8 cellular contexts compared by ENCODE assay signal in the genomic region with DNA sequence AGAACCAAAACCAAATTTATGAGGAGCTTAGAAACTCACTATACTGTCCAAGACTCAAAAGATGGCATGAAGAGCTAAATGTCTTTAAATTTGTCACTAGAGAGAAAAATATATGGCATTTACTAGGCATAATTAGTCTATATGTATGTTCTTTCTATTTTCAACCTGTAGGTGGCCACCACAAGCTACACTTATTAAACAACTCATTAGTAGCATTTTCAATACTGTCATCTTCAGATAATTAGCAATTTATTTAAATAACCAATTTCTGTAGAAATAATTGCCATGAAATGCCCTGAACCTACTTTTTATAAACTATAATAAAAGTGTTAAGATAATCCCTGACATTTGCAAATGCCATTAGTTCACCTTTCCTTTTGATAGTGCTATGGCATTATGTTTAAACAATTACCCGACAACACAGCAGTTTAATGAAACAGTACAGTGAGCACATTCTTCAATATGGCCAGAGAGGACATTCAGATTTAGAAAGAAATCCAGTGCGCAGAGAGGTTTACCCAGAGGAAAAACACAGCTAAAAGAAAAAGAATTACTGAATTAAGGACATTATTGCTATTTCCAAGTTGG.
DNase-seq lines count a peak whose midpoint lies in the region; ATAC-seq and TF ChIP-seq lines count a peak whose summit lies in the region.

No MANE protein-coding gene starts in this region.

- H3K4me2 ChIP-seq in mesendoderm (ENCODE audit: low read length): no peak overlapping the region

- H3K36me3 ChIP-seq in mesendoderm (ENCODE audit: control insufficient read depth, insufficient read depth, low read length): no peaks in the 10 kb centered on the region

- no peaks in the 10 kb centered on the region for H3K27me3 ChIP-seq in mesendoderm (ENCODE audit: insufficient read depth, low read length, poor library complexity)

- H3K18ac ChIP-seq in mesendoderm (ENCODE audit: low read length): no peak overlapping the region

- no peaks in the 10 kb centered on the region for H3K4me1 ChIP-seq in mesendoderm (ENCODE audit: control insufficient read depth, low read depth, low read length)

- DNase-seq in SIG-M5 treated with dmso at 0.1 percent for 504 hours (lab: John Stamatoyannopoulos, UW; ENCODE audit: unreplicated experiment): peak; percentile 1
- DNase-seq in SIG-M5 (lab: John Stamatoyannopoulos, UW): no peak
- DNase-seq in WTC11 (ENCODE audit: low spot score): no peak
- peak; percentile 16 for DNase-seq in mesendoderm
- DNase-seq in NCI-H2227 (lab: John Stamatoyannopoulos, UW; ENCODE audit: unreplicated experiment): no peak
- DNase-seq in NCI-H345 treated with DMSO at 0.1 percent for 48 hours (lab: John Stamatoyannopoulos, UW; ENCODE audit: unreplicated experiment): no peak
- no peak for DNase-seq in left cardiac atrium

- H2AK5ac ChIP-seq in mesendoderm (ENCODE audit: low read length): no peak overlapping the region

- no peak overlapping the region for H3K4me3 Mint-ChIP-seq in WTC11

- H4K8ac ChIP-seq in mesendoderm (ENCODE audit: low read depth, low read length): no peak overlapping the region

- no peak overlapping the region for H3K56ac ChIP-seq in mesendoderm (ENCODE audit: low read length)

- no peak overlapping the region for H2BK120ac ChIP-seq in mesendoderm (ENCODE audit: low read depth, low read length)

- H4K5ac ChIP-seq in mesendoderm (ENCODE audit: low read length): no peak overlapping the region

- H2BK5ac ChIP-seq in mesendoderm (ENCODE audit: low read length): no peak overlapping the region

- CTCF ChIA-PET in WTC11 (lab: Charles Lee): interaction anchor here (0.6 to 1.5 kb wide), 14 partner anchors 9 to 1224 kb away, joined by 3 to 8 read pairs (median 4); no protein-coding TSS in a partner anchor

- H2BK15ac ChIP-seq in mesendoderm (replicated peaks; ENCODE audit: low read depth): no peak overlapping the region

- peaks cover 11% of the 10 kb centered on the region for H3K9me3 Mint-ChIP-seq in WTC11

- H3K79me2 ChIP-seq in mesendoderm (ENCODE audit: control insufficient read depth, insufficient read depth, low read length): no peaks in the 10 kb centered on the region

- no peak overlapping the region for H3K27ac Mint-ChIP-seq in WTC11

- H3K27me3 Mint-ChIP-seq in WTC11 (ENCODE audit: low read depth): no peaks in the 10 kb centered on the region

- no peak overlapping the region for H3K23ac ChIP-seq in mesendoderm (ENCODE audit: low read length)

- TF ChIP-seq CTCF in WTC11 (IDR thresholded peaks at IDR 0.05): peak; percentile 47

- no peak overlapping the region for H3K27ac ChIP-seq in mesendoderm (ENCODE audit: low read depth, low read length)

- H3K4me3 ChIP-seq in mesendoderm (ENCODE audit: low read length): no peak overlapping the region

- peak; percentile 83 for ATAC-seq in HG03342 (IDR thresholded peaks at IDR 0.05; ENCODE audit: unreplicated experiment)
- ATAC-seq in WTC11: peak; percentile 48; the same call in 1 of the 2 replicates
- ATAC-seq in left cardiac atrium: no peak

- H3K4me1 Mint-ChIP-seq in WTC11: no peaks in the 10 kb centered on the region

- POLR2A ChIA-PET in WTC11 (lab: Charles Lee): no interaction called here

- WGBS in mesendoderm (ENCODE audit: extremely low coverage, insufficient coverage, low lambda C conversion rate): no CpG with 5 or more reads among the region's 2 CpGs

- no peak overlapping the region for H3K9ac ChIP-seq in mesendoderm (ENCODE audit: low read length)

- no peaks in the 10 kb centered on the region for H3K36me3 Mint-ChIP-seq in WTC11

- no peak overlapping the region for H3K4ac ChIP-seq in mesendoderm (ENCODE audit: low read depth, low read length)

- H3K79me1 ChIP-seq in mesendoderm (ENCODE audit: low read length): no peaks in the 10 kb centered on the region

- intact Hi-C loops in left cardiac atrium (cut with DNase I): loop anchor here in 1 of 2 donors (10.0 kb wide), 2 partner anchors 571 to 811 kb away; no protein-coding TSS in a partner anchor

TF ChIP-seq in WTC11, 78 proteins besides CTCF, POLR2A, EP300 and RAD21:
- TF ChIP-seq ZNF219 (CRISPR knock-in tag; IDR thresholded peaks at IDR 0.05; ENCODE audit: borderline replicate concordance): no peak
- TF ChIP-seq, protein P1, sequence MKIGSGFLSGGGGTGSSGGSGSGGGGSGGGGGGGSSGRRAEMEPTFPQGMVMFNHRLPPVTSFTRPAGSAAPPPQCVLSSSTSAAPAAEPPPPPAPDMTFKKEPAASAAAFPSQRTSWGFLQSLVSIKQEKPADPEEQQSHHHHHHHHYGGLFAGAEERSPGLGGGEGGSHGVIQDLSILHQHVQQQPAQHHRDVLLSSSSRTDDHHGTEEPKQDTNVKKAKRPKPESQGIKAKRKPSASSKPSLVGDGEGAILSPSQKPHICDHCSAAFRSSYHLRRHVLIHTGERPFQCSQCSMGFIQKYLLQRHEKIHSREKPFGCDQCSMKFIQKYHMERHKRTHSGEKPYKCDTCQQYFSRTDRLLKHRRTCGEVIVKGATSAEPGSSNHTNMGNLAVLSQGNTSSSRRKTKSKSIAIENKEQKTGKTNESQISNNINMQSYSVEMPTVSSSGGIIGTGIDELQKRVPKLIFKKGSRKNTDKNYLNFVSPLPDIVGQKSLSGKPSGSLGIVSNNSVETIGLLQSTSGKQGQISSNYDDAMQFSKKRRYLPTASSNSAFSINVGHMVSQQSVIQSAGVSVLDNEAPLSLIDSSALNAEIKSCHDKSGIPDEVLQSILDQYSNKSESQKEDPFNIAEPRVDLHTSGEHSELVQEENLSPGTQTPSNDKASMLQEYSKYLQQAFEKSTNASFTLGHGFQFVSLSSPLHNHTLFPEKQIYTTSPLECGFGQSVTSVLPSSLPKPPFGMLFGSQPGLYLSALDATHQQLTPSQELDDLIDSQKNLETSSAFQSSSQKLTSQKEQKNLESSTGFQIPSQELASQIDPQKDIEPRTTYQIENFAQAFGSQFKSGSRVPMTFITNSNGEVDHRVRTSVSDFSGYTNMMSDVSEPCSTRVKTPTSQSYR (CRISPR knock-in tag; IDR thresholded peaks at IDR 0.05): no peak
- TF ChIP-seq, protein P2, sequence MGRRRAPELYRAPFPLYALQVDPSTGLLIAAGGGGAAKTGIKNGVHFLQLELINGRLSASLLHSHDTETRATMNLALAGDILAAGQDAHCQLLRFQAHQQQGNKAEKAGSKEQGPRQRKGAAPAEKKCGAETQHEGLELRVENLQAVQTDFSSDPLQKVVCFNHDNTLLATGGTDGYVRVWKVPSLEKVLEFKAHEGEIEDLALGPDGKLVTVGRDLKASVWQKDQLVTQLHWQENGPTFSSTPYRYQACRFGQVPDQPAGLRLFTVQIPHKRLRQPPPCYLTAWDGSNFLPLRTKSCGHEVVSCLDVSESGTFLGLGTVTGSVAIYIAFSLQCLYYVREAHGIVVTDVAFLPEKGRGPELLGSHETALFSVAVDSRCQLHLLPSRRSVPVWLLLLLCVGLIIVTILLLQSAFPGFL (CRISPR knock-in tag; IDR thresholded peaks at IDR 0.05; ENCODE audit: borderline replicate concordance): no peak
- no peak for TF ChIP-seq ZNF263 (CRISPR knock-in tag; IDR thresholded peaks at IDR 0.05; ENCODE audit: low read depth)
- TF ChIP-seq, protein P3, sequence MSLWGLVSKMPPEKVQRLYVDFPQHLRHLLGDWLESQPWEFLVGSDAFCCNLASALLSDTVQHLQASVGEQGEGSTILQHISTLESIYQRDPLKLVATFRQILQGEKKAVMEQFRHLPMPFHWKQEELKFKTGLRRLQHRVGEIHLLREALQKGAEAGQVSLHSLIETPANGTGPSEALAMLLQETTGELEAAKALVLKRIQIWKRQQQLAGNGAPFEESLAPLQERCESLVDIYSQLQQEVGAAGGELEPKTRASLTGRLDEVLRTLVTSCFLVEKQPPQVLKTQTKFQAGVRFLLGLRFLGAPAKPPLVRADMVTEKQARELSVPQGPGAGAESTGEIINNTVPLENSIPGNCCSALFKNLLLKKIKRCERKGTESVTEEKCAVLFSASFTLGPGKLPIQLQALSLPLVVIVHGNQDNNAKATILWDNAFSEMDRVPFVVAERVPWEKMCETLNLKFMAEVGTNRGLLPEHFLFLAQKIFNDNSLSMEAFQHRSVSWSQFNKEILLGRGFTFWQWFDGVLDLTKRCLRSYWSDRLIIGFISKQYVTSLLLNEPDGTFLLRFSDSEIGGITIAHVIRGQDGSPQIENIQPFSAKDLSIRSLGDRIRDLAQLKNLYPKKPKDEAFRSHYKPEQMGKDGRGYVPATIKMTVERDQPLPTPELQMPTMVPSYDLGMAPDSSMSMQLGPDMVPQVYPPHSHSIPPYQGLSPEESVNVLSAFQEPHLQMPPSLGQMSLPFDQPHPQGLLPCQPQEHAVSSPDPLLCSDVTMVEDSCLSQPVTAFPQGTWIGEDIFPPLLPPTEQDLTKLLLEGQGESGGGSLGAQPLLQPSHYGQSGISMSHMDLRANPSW (CRISPR knock-in tag; conservative IDR thresholded peaks at IDR 0.05; ENCODE audit: low read depth): no peak
- TF ChIP-seq RELA (CRISPR knock-in tag; IDR thresholded peaks at IDR 0.05; ENCODE audit: borderline replicate concordance): no peak
- TF ChIP-seq, protein P4, sequence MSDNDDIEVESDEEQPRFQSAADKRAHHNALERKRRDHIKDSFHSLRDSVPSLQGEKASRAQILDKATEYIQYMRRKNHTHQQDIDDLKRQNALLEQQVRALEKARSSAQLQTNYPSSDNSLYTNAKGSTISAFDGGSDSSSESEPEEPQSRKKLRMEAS (CRISPR knock-in tag; IDR thresholded peaks at IDR 0.05): no peak
- no peak for TF ChIP-seq SMAD3 (CRISPR knock-in tag; IDR thresholded peaks at IDR 0.05; ENCODE audit: borderline replicate concordance)

Comparison
In these comparisons a context has a peak if more than half of its experiments do, and no peak if none do; other contexts are left out.
1. DNase-seq: peak in SIG-M5 treated with dmso at 0.1 percent for 504 hours (single experiment) and mesendoderm (single experiment); none in SIG-M5 (single experiment), WTC11 (single experiment), NCI-H2227 (single experiment), NCI-H345 treated with DMSO at 0.1 percent for 48 hours (single experiment) and left cardiac atrium (single experiment).
2. ATAC-seq: peak in HG03342 (single experiment) and WTC11 (single experiment); none in left cardiac atrium (0 of 2).